ENCODE assay signal across 7 cellular contexts in the genomic region with DNA sequence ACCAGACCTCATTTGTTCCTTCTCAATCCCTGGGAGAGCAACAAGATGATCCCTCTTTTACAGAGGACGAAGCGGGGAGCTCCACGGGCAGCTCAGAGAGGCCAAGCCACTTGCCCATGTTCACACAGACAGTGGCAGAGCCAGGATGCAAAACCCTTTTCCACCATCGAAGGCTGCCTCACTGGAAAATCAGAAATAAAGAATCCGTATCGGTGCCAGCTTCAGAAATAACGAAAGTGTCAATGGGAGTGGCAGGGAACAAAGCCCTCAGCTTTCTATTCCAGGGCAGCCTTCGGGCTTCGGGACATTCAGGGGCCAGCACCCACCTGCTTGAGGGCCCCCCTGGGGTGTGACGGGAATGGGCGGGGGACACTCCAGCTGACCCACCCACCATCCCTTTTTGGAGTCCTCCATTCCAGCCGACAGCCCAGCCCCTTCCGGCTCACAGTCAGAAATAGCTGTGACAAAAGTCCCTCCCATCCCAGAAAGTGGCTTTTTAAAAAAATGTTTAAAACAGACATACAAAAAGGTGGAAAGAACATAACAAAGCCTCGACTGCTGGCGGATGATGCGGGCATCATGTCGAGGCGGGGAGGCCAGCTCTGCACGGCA. TPM values are rescaled to one million over a fixed set of nuclear protein-coding genes. Genes with fewer than 3 reads are reported as not detected.
DNase-seq lines count a peak whose midpoint lies in the region; ATAC-seq, FAIRE-seq and TF ChIP-seq lines count a peak whose summit lies in the region.

No MANE protein-coding gene starts in this region.

- H3K9me3 ChIP-seq in kidney (ENCODE audit: control insufficient read depth in 1 of 2, low read length in 2 of 2) (no peaks in the 10 kb centered on the region), suprapubic skin (no peaks in the 10 kb centered on the region)

- TF ChIP-seq EP300 in suprapubic skin (IDR thresholded peaks at IDR 0.05): no peak

- intact Hi-C loops in kidney (cut with DNase I): no loop called here

- H3K4me3 Mint-ChIP-seq in activated naive CD8-positive, alpha-beta T cell treated with anti-CD3 and anti-CD28 coated beads, Interleukin-2, amount 50 U/mL, for 24 hours: peak overlapping the region; percentile 80

- H3K4me1 ChIP-seq in kidney (ENCODE audit: control insufficient read depth in 1 of 2, insufficient read depth in 1 of 2, low read depth in 1 of 2, low read length in 2 of 2): peaks cover 40 to 58% of the 10 kb centered on the region in 2 donors
- peaks cover 96% of the 10 kb centered on the region for H3K4me1 ChIP-seq in suprapubic skin

- no peak for ATAC-seq in activated naive CD8-positive, alpha-beta T cell treated with anti-CD3 and anti-CD28 coated beads, Interleukin-2, amount 50 U/mL, for 24 hours
- no peak for ATAC-seq in esophagus mucosa
- no peak for ATAC-seq in GM21723 (IDR thresholded peaks at IDR 0.05; ENCODE audit: unreplicated experiment)

- H3K27ac Mint-ChIP-seq in activated naive CD8-positive, alpha-beta T cell treated with anti-CD3 and anti-CD28 coated beads, Interleukin-2, amount 50 U/mL, for 24 hours: peak overlapping the region; percentile 99

- TF ChIP-seq POLR2A in suprapubic skin (IDR thresholded peaks at IDR 0.05): peak in 1 of 2 donors; percentile 31

- peak overlapping the region; percentile 41 for H3K4me3 ChIP-seq in HFF-Myc (replicated peaks; ENCODE audit: low read depth, low read length)
- H3K4me3 ChIP-seq in kidney (ENCODE audit: low read length in 2 of 2): peak overlapping the region; percentile 20 to 46
- peak overlapping the region; percentile 80 for H3K4me3 ChIP-seq in suprapubic skin

- no peaks in the 10 kb centered on the region for H3K9me3 Mint-ChIP-seq in activated naive CD8-positive, alpha-beta T cell treated with anti-CD3 and anti-CD28 coated beads, Interleukin-2, amount 50 U/mL, for 24 hours

- TF ChIP-seq CTCF in HFF-Myc (IDR thresholded peaks at IDR 0.05; ENCODE audit: low read depth, low read length, missing control alignments) (no peak), kidney (IDR thresholded peaks at IDR 0.05; ENCODE audit: borderline replicate concordance, extremely low read depth, insufficient read depth) (no peak), suprapubic skin (IDR thresholded peaks at IDR 0.05) (no peak)

- peak overlapping the region; percentile 42 to 90 for H3K9ac ChIP-seq in kidney (ENCODE audit: low read length in 2 of 2)

- WGBS in suprapubic skin: 24% methylated on average over 19 of the region's 19 CpGs

- H3K4me1 Mint-ChIP-seq in activated naive CD8-positive, alpha-beta T cell treated with anti-CD3 and anti-CD28 coated beads, Interleukin-2, amount 50 U/mL, for 24 hours: peaks cover 93% of the 10 kb centered on the region

- H3K27me3 ChIP-seq in suprapubic skin: no peaks in the 10 kb centered on the region

- H3K27ac ChIP-seq in kidney (ENCODE audit: low read depth in 2 of 2, low read length in 2 of 2) (peak overlapping the region; percentile 88 to 92), suprapubic skin (peak overlapping the region; percentile 95)

- FAIRE-seq in kidney (lab: Jason Lieb, UNC): no peak

- H3K36me3 ChIP-seq in kidney (ENCODE audit: control insufficient read depth in 1 of 2, insufficient read depth in 2 of 2, low read length in 2 of 2) (no peaks in the 10 kb centered on the region), suprapubic skin (no peaks in the 10 kb centered on the region)

- no peak for DNase-seq in HFF-Myc (ENCODE audit: extremely low read depth, low read depth)
- peak; percentile 38 for DNase-seq in activated naive CD8-positive, alpha-beta T cell treated with anti-CD3 and anti-CD28 coated beads, Interleukin-2, amount 50 U/mL, for 24 hours
- DNase-seq in kidney: peak; percentile 89
- DNase-seq in suprapubic skin (ENCODE audit: low spot score in 2 of 2): peak in 1 of 2 donors; percentile 84
- DNase-seq in occipital lobe (lab: John Stamatoyannopoulos, UW): no peak

- peaks cover 12% of the 10 kb centered on the region for H3K36me3 Mint-ChIP-seq in activated naive CD8-positive, alpha-beta T cell treated with anti-CD3 and anti-CD28 coated beads, Interleukin-2, amount 50 U/mL, for 24 hours (ENCODE audit: low read depth)

- H3K27me3 Mint-ChIP-seq in activated naive CD8-positive, alpha-beta T cell treated with anti-CD3 and anti-CD28 coated beads, Interleukin-2, amount 50 U/mL, for 24 hours: no peaks in the 10 kb centered on the region

RNA-seq across cellular contexts. Expression of a gene that starts 6.0 kb away (rescaled TPM):
- total RNA-seq in kidney (23.1 TPM), suprapubic skin (100 to 1,000 TPM; 327 to 569 (median 449) TPM), esophagus mucosa (70.2 TPM), occipital lobe (5.8 TPM)
- 7.5 TPM for polyA plus RNA-seq in kidney (ENCODE audit: insufficient read depth, low read depth, low replicate concordance)

RNA-seq across cellular contexts. Expression of a gene that starts 48.2 kb away (rescaled TPM):
- total RNA-seq in kidney (49.3 TPM), suprapubic skin (10 to 100 TPM; 25.0 to 33.0 (median 29.6) TPM), esophagus mucosa (54.8 TPM), occipital lobe (6.4 TPM)
- 352 TPM for polyA plus RNA-seq in kidney (ENCODE audit: insufficient read depth, low read depth, low replicate concordance)

Comparison
In these comparisons a context has a peak if more than half of its experiments do, and no peak if none do; other contexts are left out.
1. DNase-seq: peak in activated naive CD8-positive, alpha-beta T cell treated with anti-CD3 and anti-CD28 coated beads, Interleukin-2, amount 50 U/mL, for 24 hours (single experiment) and kidney (single experiment); none in HFF-Myc (single experiment) and occipital lobe (single experiment).
2. Peak in every context shown above with its lines, with median percentiles within 50 percentile points of each other: H3K4me3 ChIP-seq.